In genomic region chr2:88671786-88672427, GRCh38 we compare ENCODE assay signal across 8 cellular contexts. TPM values are rescaled to one million over a fixed set of nuclear protein-coding genes. Genes with fewer than 3 reads are reported as not detected.
A peak's percentile ranks its signal among the peaks of the same experiment; 100 is the strongest.
DNase-seq lines count a peak whose midpoint lies in the region; ATAC-seq and TF ChIP-seq lines count a peak whose summit lies in the region.

No MANE protein-coding gene starts in this region.

- H3K4me3 ChIP-seq in kidney epithelial cell (ENCODE audit: low read depth, low read length) (no peak overlapping the region), thyroid gland (replicated peaks in 1 of 3) (no peak overlapping the region)

- no peak overlapping the region for H3K27ac ChIP-seq in thyroid gland

- H3K27ac Mint-ChIP-seq in brain = peak overlapping the region in 2 of 5 experiments; percentile 18 to 53

- peak; percentile 87 to 91 for TF ChIP-seq CTCF in brain (conservative IDR thresholded peaks at IDR 0.05)
- peak; percentile 83 for TF ChIP-seq CTCF in kidney epithelial cell (IDR thresholded peaks at IDR 0.05; ENCODE audit: insufficient read depth, low read length, poor library complexity, severe bottlenecking)
- peak; percentile 69 to 88 (median 74) for TF ChIP-seq CTCF in thyroid gland (IDR thresholded peaks at IDR 0.05)

- no peaks in the 10 kb centered on the region for H3K27me3 ChIP-seq in kidney epithelial cell (ENCODE audit: control insufficient read depth, insufficient read depth, low read length)
- no peaks in the 10 kb centered on the region for H3K27me3 ChIP-seq in thyroid gland

- TF ChIP-seq POLR2A in thyroid gland (IDR thresholded peaks at IDR 0.05) = no peak

- no peaks in the 10 kb centered on the region for H3K4me1 ChIP-seq in thyroid gland

- H3K36me3 ChIP-seq in kidney epithelial cell (ENCODE audit: control insufficient read depth, insufficient read depth, low read length) (no peaks in the 10 kb centered on the region), thyroid gland (no peaks in the 10 kb centered on the region)

- no peaks in the 10 kb centered on the region for H3K9me3 Mint-ChIP-seq in brain

- no peaks in the 10 kb centered on the region for H3K4me1 Mint-ChIP-seq in brain

- WGBS in thyroid gland, 2 donors = 37 to 40% methylated on average over 11 of the region's 11 CpGs

- DNase-seq in activated CD8-positive, alpha-beta memory T cell treated with anti-CD3 and anti-CD28 coated beads for 24 hours = peak; percentile 60
- DNase-seq in activated CD8-positive, alpha-beta memory T cell treated with anti-CD3 and anti-CD28 coated beads, Interleukin-2, amount 50 U/mL, for 48 hours = no peak
- DNase-seq in NCI-H774 (lab: John Stamatoyannopoulos, UW) (peak; percentile 50), kidney epithelial cell (ENCODE audit: low read depth) (peak; percentile 37), thyroid gland (no peak)

- no peaks in the 10 kb centered on the region for H3K9me3 ChIP-seq in thyroid gland

- peaks cover 3% of the 10 kb centered on the region for H3K27me3 Mint-ChIP-seq in brain

- intact Hi-C loops in thyroid gland (cut with DNase I) = loop anchor here (2.0 kb wide), 1 partner anchor 83 kb away; no protein-coding TSS in a partner anchor

- H3K4me3 Mint-ChIP-seq in brain = peak overlapping the region in 1 of 5 experiments; percentile 15

- no peaks in the 10 kb centered on the region for H3K36me3 Mint-ChIP-seq in brain

- peak; percentile 58 for ATAC-seq in HG02885 (IDR thresholded peaks at IDR 0.05; ENCODE audit: poor library complexity, unreplicated experiment)
- ATAC-seq in GM21786 (IDR thresholded peaks at IDR 0.05; ENCODE audit: unreplicated experiment) = no peak

RNA-seq across cellular contexts. Expression of gene RPIA, which starts 19.6 kb away (rescaled TPM):
- polyA plus RNA-seq in brain (ENCODE audit: insufficient read depth, low read depth, low replicate concordance) = 16.0 TPM
- 8.9 and 9.7 TPM in 2 replicates for total RNA-seq in kidney epithelial cell
- 10 to 100 TPM in 1 of 4 donors, 1 to 10 TPM in 3; 4.2 to 10.0 (median 7.6) TPM for total RNA-seq in thyroid gland

RNA-seq across cellular contexts. Expression of gene EIF2AK3, which starts 44.6 kb away (rescaled TPM):
- 7.2 TPM for polyA plus RNA-seq in brain (ENCODE audit: insufficient read depth, low read depth, low replicate concordance)
- total RNA-seq in kidney epithelial cell = 11.9 and 14.0 TPM in 2 replicates
- 10 to 100 TPM; 35.3 to 52.1 (median 42.9) TPM for total RNA-seq in thyroid gland

Comparison
In these comparisons a context has a peak if more than half of its experiments do, and no peak if none do; other contexts are left out.
1. DNase-seq: peak in activated CD8-positive, alpha-beta memory T cell treated with anti-CD3 and anti-CD28 coated beads for 24 hours (single experiment), NCI-H774 (single experiment) and kidney epithelial cell (single experiment); none in activated CD8-positive, alpha-beta memory T cell treated with anti-CD3 and anti-CD28 coated beads, Interleukin-2, amount 50 U/mL, for 48 hours (single experiment) and thyroid gland (0 of 2).
2. Peak in every context shown above with its lines, with median percentiles within 50 percentile points of each other: CTCF ChIP-seq.